ENCODE assay signal across 13 cellular contexts in genomic region chr4:176302283-176303275, GRCh38.
A peak's percentile ranks its signal among the peaks of the same experiment; 100 is the strongest.
DNase-seq lines count a peak whose midpoint lies in the region; ATAC-seq and TF ChIP-seq lines count a peak whose summit lies in the region.
"Had no signal": no experiment of that assay in that cellular context is flagged by ENCODE, and none has a peak within 500 bp of the region (broad histone marks: within the 10 kb centered on the region; RNA-seq: fewer than 3 reads in every experiment).

No MANE protein-coding gene starts in this region.

- peaks cover 8% of the 10 kb centered on the region for H3K4me1 ChIP-seq in HAP-1
- H3K4me1 ChIP-seq: BLaER1 had no signal

- no peaks in the 10 kb centered on the region for H3K9me3 ChIP-seq in HAP-1
- H3K9me3 ChIP-seq: BLaER1 had no signal

- in situ Hi-C loops in HAP-1 (cut with MboI; ENCODE audit: low sequenced_read_pairs), result no loop called here

- H3K4me3 ChIP-seq in AG04449 (ENCODE audit: low read depth, low read length), result no peak overlapping the region
- no peak overlapping the region for H3K4me3 ChIP-seq in HAP-1
- H3K4me3 ChIP-seq: BLaER1 had no signal

- POLR2A ChIA-PET in AG04449 (lab: Yijun Ruan, JAX), result no interaction called here

- ATAC-seq in GM18867 (IDR thresholded peaks at IDR 0.05; ENCODE audit: unreplicated experiment), result no peak
- ATAC-seq: naive thymus-derived CD8-positive, alpha-beta T cell had no signal

- TF ChIP-seq CTCF in AG04449 (IDR thresholded peaks at IDR 0.05; ENCODE audit: insufficient read depth, low read length, missing control alignments), result no peak
- no peak for TF ChIP-seq CTCF in GM10266 (IDR thresholded peaks at IDR 0.05; ENCODE audit: control insufficient read depth, insufficient read depth, low read depth, missing control alignments)

- DNase-seq in AG04449 (ENCODE audit: low read depth, low spot score) (peak; percentile 37), HPDE6-E6E7 (ENCODE audit: extremely low spot score) (peak; percentile 54), amniotic stem cell (lab: John Stamatoyannopoulos, UW) (peak; percentile 49), foreskin melanocyte (peak; percentile 6), putamen (ENCODE audit: low spot score) (no peak), HAP-1 (ENCODE audit: low spot score in 2 of 2) (no peak), GM10266 (ENCODE audit: extremely low spot score) (no peak)
- DNase-seq: effector memory CD4-positive, alpha-beta T cell; naive thymus-derived CD8-positive, alpha-beta T cell; NCI-H2029 treated with DMSO at 0.1 percent for 48 hours; stimulated activated CD8-positive, alpha-beta memory T cell treated with anti-CD3 and anti-CD28 coated beads, Interleukin-4, amount 100 ng/mL, for 48 hours had no signal

- no peaks in the 10 kb centered on the region for H3K36me3 ChIP-seq in HAP-1 (replicated peaks)
- H3K36me3 ChIP-seq: BLaER1 had no signal

- CTCF ChIA-PET in AG04449 (lab: Yijun Ruan, JAX), result interaction anchor here (0.7 to 1.6 kb wide), 4 partner anchors 9 to 38 kb away, joined by 3 to 6 read pairs (median 4); no protein-coding TSS in a partner anchor

- H3K27me3 ChIP-seq in HAP-1 (ENCODE audit: low read depth), result no peaks in the 10 kb centered on the region
- H3K27me3 ChIP-seq: BLaER1 had no signal

Comparison
In these comparisons a context has a peak if more than half of its experiments do, and no peak if none do; other contexts are left out.
1. DNase-seq: peak in AG04449 (single experiment), HPDE6-E6E7 (single experiment), amniotic stem cell (single experiment) and foreskin melanocyte (single experiment); none in putamen (single experiment), HAP-1 (0 of 2) and GM10266 (single experiment).